Comparison of ENCODE assay signal across 6 cellular contexts in the genomic region with DNA sequence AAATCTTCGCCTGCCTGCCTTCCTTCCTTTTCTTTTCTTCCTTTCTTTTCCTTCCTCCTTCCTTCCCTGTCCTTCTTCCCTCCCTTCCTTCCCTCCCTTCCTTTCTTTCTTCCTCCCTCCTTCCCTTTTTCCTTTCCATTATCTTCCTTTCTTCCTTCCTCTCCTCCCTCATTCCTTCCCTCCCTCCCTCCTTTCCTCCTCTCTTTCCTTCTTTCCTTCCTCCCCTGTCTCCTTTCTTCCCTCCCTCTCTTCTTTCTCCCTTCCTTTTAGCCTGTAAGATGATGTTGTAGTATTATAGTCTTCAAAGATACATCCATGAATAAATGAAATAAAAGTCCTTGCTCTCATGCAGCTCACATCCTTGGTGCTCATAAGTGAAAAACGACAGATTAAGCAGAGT.
"Had no signal": no experiment of that assay in that cellular context is flagged by ENCODE, and none has a peak within 500 bp of the region (broad histone marks: within the 10 kb centered on the region; RNA-seq: fewer than 3 reads in every experiment).

No MANE protein-coding gene starts in this region.

- FAIRE-seq: HTR-8/SVneo had no signal

- H3K4me1 Mint-ChIP-seq: IgD-negative memory B cell had no signal

- H3K27me3 Mint-ChIP-seq: IgD-negative memory B cell had no signal

- H3K4me3 Mint-ChIP-seq: IgD-negative memory B cell had no signal

- H3K27ac ChIP-seq: HL-60 had no signal

- H3K27ac Mint-ChIP-seq: IgD-negative memory B cell had no signal

- H3K36me3 Mint-ChIP-seq: IgD-negative memory B cell had no signal

- DNase-seq: IMR-90, KBM-7, KG1 had no signal
